8 cellular contexts compared by ENCODE assay signal in the genomic region with DNA sequence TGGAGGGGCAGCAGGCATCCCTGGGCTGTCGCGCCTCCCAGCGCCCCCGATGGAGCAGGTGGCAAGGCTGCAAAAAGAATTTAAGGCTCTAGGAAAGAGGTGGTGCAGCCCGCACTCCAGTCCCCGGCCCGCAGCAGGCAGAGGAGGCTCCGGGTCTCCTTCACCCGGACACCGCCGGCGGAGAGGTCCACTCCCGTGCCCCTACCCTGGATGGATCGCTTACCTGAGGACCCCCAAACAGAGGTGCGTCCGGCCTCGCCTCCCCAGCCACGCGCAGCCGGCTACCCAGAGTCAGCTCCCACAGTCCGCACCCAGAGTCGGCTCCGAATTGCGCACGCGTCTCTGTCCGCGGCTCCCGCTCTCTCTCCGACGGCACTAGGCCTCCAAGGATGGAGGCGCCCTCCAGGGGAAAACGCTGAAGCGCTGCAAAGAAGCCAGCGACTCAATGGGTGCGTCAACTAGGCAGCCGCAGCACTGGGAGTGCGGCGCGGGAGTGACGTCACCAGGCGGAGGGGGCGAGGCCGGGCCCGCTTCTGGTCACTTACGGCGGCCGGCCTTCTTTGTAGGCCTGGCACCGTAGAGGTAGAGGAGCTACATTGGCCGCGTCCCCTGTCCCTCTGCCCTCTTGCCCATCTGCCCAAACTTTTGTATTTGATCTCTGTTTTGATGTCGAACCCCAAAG. TPM values are rescaled to one million over a fixed set of nuclear protein-coding genes. Genes with fewer than 3 reads are reported as not detected.
DNase-seq lines count a peak whose midpoint lies in the region; ATAC-seq and TF ChIP-seq lines count a peak whose summit lies in the region.

A gene with protein sequence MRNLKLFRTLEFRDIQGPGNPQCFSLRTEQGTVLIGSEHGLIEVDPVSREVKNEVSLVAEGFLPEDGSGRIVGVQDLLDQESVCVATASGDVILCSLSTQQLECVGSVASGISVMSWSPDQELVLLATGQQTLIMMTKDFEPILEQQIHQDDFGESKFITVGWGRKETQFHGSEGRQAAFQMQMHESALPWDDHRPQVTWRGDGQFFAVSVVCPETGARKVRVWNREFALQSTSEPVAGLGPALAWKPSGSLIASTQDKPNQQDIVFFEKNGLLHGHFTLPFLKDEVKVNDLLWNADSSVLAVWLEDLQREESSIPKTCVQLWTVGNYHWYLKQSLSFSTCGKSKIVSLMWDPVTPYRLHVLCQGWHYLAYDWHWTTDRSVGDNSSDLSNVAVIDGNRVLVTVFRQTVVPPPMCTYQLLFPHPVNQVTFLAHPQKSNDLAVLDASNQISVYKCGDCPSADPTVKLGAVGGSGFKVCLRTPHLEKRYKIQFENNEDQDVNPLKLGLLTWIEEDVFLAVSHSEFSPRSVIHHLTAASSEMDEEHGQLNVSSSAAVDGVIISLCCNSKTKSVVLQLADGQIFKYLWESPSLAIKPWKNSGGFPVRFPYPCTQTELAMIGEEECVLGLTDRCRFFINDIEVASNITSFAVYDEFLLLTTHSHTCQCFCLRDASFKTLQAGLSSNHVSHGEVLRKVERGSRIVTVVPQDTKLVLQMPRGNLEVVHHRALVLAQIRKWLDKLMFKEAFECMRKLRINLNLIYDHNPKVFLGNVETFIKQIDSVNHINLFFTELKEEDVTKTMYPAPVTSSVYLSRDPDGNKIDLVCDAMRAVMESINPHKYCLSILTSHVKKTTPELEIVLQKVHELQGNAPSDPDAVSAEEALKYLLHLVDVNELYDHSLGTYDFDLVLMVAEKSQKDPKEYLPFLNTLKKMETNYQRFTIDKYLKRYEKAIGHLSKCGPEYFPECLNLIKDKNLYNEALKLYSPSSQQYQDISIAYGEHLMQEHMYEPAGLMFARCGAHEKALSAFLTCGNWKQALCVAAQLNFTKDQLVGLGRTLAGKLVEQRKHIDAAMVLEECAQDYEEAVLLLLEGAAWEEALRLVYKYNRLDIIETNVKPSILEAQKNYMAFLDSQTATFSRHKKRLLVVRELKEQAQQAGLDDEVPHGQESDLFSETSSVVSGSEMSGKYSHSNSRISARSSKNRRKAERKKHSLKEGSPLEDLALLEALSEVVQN (N-terminal part only) (minus strand): TSS at position 484 of the 682 bp plus-strand sequence. CDS start 2,978 bp downstream, outside the sequence.

- no peaks in the 10 kb centered on the region for H3K27me3 Mint-ChIP-seq in CD4-positive, alpha-beta memory T cell
- no peaks in the 10 kb centered on the region for H3K27me3 Mint-ChIP-seq in activated CD4-positive, alpha-beta memory T cell treated with anti-CD3 and anti-CD28 coated beads, Interleukin-2, amount 10 ng/mL, durations not matched to agents 7 days and 5 days

- H3K4me1 ChIP-seq in CD4-positive, alpha-beta memory T cell (ENCODE audit: insufficient read depth, low read length): peaks cover 26% of the 10 kb centered on the region
- H3K4me1 ChIP-seq in ectodermal cell (ENCODE audit: control insufficient read depth, insufficient read depth, low read length) (no peaks in the 10 kb centered on the region), lung (ENCODE audit: control insufficient read depth in 2 of 2, insufficient read depth in 2 of 2, low read length in 2 of 2) (peaks cover 0 to 4% of the 10 kb centered on the region in 2 donors)

- peaks cover 11 to 39% of the 10 kb centered on the region in 2 donors for H3K36me3 Mint-ChIP-seq in CD4-positive, alpha-beta memory T cell
- H3K36me3 Mint-ChIP-seq in activated CD4-positive, alpha-beta memory T cell treated with anti-CD3 and anti-CD28 coated beads, Interleukin-2, amount 10 ng/mL, durations not matched to agents 7 days and 5 days (ENCODE audit: low read depth): peaks cover 13% of the 10 kb centered on the region

- peak; percentile 21 for TF ChIP-seq CTCF in lung (IDR thresholded peaks at IDR 0.05; ENCODE audit: control extremely low read depth, extremely low read depth)

- peak within 1 kb of the TSS; percentile 78 to 100 for H3K4me3 ChIP-seq in CD4-positive, alpha-beta memory T cell (ENCODE audit: low read length in 2 of 2)
- H3K4me3 ChIP-seq in ectodermal cell (ENCODE audit: insufficient read depth, low read depth, low read length): peak within 1 kb of the TSS; percentile 83
- H3K4me3 ChIP-seq in lung: peak within 1 kb of the TSS; percentile 95

- no peaks in the 10 kb centered on the region for H3K27me3 ChIP-seq in CD4-positive, alpha-beta memory T cell (ENCODE audit: insufficient read depth, low read length)
- H3K27me3 ChIP-seq in ectodermal cell (ENCODE audit: control insufficient read depth, insufficient read depth, low read length, poor library complexity, severe bottlenecking) (no peaks in the 10 kb centered on the region), lung (ENCODE audit: control insufficient read depth, insufficient read depth) (no peaks in the 10 kb centered on the region)

- H3K27ac Mint-ChIP-seq in CD4-positive, alpha-beta memory T cell: peak within 1 kb of the TSS; percentile 91 to 99 (median 99)
- H3K27ac Mint-ChIP-seq in activated CD4-positive, alpha-beta memory T cell treated with anti-CD3 and anti-CD28 coated beads, Interleukin-2, amount 10 ng/mL, durations not matched to agents 7 days and 5 days: peak within 1 kb of the TSS; percentile 96

- peak within 1 kb of the TSS; percentile 83 for H3K27ac ChIP-seq in CD4-positive, alpha-beta memory T cell (ENCODE audit: low read depth, low read length)
- H3K27ac ChIP-seq in ectodermal cell (ENCODE audit: insufficient read depth, low read depth, low read length, poor library complexity, severe bottlenecking) (peak within 1 kb of the TSS; percentile 81), lung (ENCODE audit: low read depth in 1 of 2, low read length in 1 of 2) (peak within 1 kb of the TSS; percentile 82 to 95)

- peaks cover 28 to 47% (median 38%) of the 10 kb centered on the region in 4 donors for H3K4me1 Mint-ChIP-seq in CD4-positive, alpha-beta memory T cell
- H3K4me1 Mint-ChIP-seq in activated CD4-positive, alpha-beta memory T cell treated with anti-CD3 and anti-CD28 coated beads, Interleukin-2, amount 10 ng/mL, durations not matched to agents 7 days and 5 days: peaks cover 39% of the 10 kb centered on the region

- no peaks in the 10 kb centered on the region for H3K9me3 ChIP-seq in CD4-positive, alpha-beta memory T cell (ENCODE audit: control insufficient read depth in 1 of 2, low read length in 2 of 2)
- no peaks in the 10 kb centered on the region for H3K9me3 ChIP-seq in ectodermal cell (ENCODE audit: control insufficient read depth, low read length)
- H3K9me3 ChIP-seq in lung (ENCODE audit: control insufficient read depth in 2 of 2, insufficient read depth in 1 of 2, low read length in 1 of 2): no peaks in the 10 kb centered on the region

- DNase-seq in CD4-positive, alpha-beta memory T cell: peak; percentile 91 to 95 (median 93)
- peak; percentile 92 for DNase-seq in HK-2 (ENCODE audit: unreplicated experiment)
- DNase-seq in NCI-H82 treated with DMSO at 0.1 percent for 48 hours (lab: John Stamatoyannopoulos, UW; ENCODE audit: unreplicated experiment): peak; percentile 73
- peak; percentile 93 for DNase-seq in activated CD4-positive, alpha-beta memory T cell treated with anti-CD3 and anti-CD28 coated beads, Interleukin-2, amount 10 ng/mL, durations not matched to agents 7 days and 5 days
- DNase-seq in lung (ENCODE audit: low spot score): peak; percentile 93
- DNase-seq in stimulated activated CD4-positive, alpha-beta T cell treated with anti-CD3 and anti-CD28 coated beads, TNF-alpha, amount 100 ng/mL, for 4 hours (ENCODE audit: low read depth in 3 of 3): peak; percentile 83 to 87 (median 83)

- peaks cover 4% of the 10 kb centered on the region for H3K36me3 ChIP-seq in CD4-positive, alpha-beta memory T cell (ENCODE audit: insufficient read depth, low read length)
- H3K36me3 ChIP-seq in ectodermal cell (ENCODE audit: control insufficient read depth, insufficient read depth, low read length): no peaks in the 10 kb centered on the region
- peaks cover 2% of the 10 kb centered on the region in 2 donors for H3K36me3 ChIP-seq in lung (ENCODE audit: control insufficient read depth in 2 of 2, insufficient read depth in 2 of 2, low read length in 2 of 2)

- intact Hi-C loops in CD4-positive, alpha-beta memory T cell (cut with micrococcal nuclease): loop anchor here (1.0 kb wide), 3 partner anchors 80 to 1650 kb away; a partner anchor contains a TSS

- ATAC-seq in GM19452 (IDR thresholded peaks at IDR 0.05; ENCODE audit: unreplicated experiment) (peak; percentile 89), lung (ENCODE audit: insufficient read depth, low FRiP score) (peak; percentile 84)

- CTCF ChIA-PET in CD4-positive, alpha-beta memory T cell (lab: Charles Lee; ENCODE audit: partially characterized antibody): no interaction called here
- CTCF ChIA-PET in activated CD4-positive, alpha-beta memory T cell treated with anti-CD3 and anti-CD28 coated beads, Interleukin-2, amount 10 ng/mL, durations not matched to agents 7 days and 5 days (lab: Charles Lee): interaction anchor here (0.6 to 1.2 kb wide), 3 partner anchors 18 to 32 kb away, joined by 3 read pairs; no protein-coding TSS in a partner anchor

- WGBS in ectodermal cell, 2 experiments: 0% methylated on average over 52 of the region's 52 CpGs
- 0% methylated on average over 52 of the region's 52 CpGs for WGBS in lung, 2 donors

- H3K9me3 Mint-ChIP-seq in CD4-positive, alpha-beta memory T cell: peaks cover 0 to 4% (median 0%) of the 10 kb centered on the region in 8 donors
- no peaks in the 10 kb centered on the region for H3K9me3 Mint-ChIP-seq in activated CD4-positive, alpha-beta memory T cell treated with anti-CD3 and anti-CD28 coated beads, Interleukin-2, amount 10 ng/mL, durations not matched to agents 7 days and 5 days

- POLR2A ChIA-PET in CD4-positive, alpha-beta memory T cell (lab: Charles Lee; ENCODE audit: partially characterized antibody): interaction anchor here (1.9 kb wide), 1 partner anchor 185 kb away, joined by 10 read pairs; a partner anchor contains a TSS
- POLR2A ChIA-PET in activated CD4-positive, alpha-beta memory T cell treated with anti-CD3 and anti-CD28 coated beads, Interleukin-2, amount 10 ng/mL, durations not matched to agents 7 days and 5 days (lab: Charles Lee): interaction anchor here (0.8 to 0.9 kb wide), 2 partner anchors 9 to 13 kb away, joined by 3 to 4 read pairs; no protein-coding TSS in a partner anchor

- H3K4me3 Mint-ChIP-seq in CD4-positive, alpha-beta memory T cell: peak within 1 kb of the TSS; percentile 99 to 100 (median 99)
- H3K4me3 Mint-ChIP-seq in activated CD4-positive, alpha-beta memory T cell treated with anti-CD3 and anti-CD28 coated beads, Interleukin-2, amount 10 ng/mL, durations not matched to agents 7 days and 5 days: peak within 1 kb of the TSS; percentile 97

RNA-seq across cellular contexts. Expression of the gene that starts here (rescaled TPM):
- 10 to 100 TPM; 29.4 to 32.3 TPM for total RNA-seq in CD4-positive, alpha-beta memory T cell
- polyA plus RNA-seq in CD4-positive, alpha-beta memory T cell: 10 to 100 TPM; 21.2 to 21.3 TPM
- total RNA-seq in activated CD4-positive, alpha-beta memory T cell treated with anti-CD3 and anti-CD28 coated beads, Interleukin-2, amount 10 ng/mL, durations not matched to agents 7 days and 5 days: 10 to 100 TPM; 19.9 to 21.6 TPM
- polyA plus RNA-seq in ectodermal cell (2013, experiment 1 of 4): 45.8 TPM
- 48.0 TPM for polyA plus RNA-seq in ectodermal cell (2013, experiment 2 of 4)
- polyA plus RNA-seq in ectodermal cell (2013, experiment 3 of 4): 36.9 TPM
- 37.8 TPM for polyA plus RNA-seq in ectodermal cell (2013, experiment 4 of 4)
- 10 to 100 TPM; 20.9 to 39.3 TPM for total RNA-seq in lung
- 10 to 100 TPM in 1 of 2 donors, 1 to 10 TPM in 1; 8.0 to 11.8 TPM for polyA plus RNA-seq in lung

Comparison
In these comparisons a context has a peak if more than half of its experiments do, and no peak if none do; other contexts are left out.
1. Peak in every context shown above with its lines: DNase-seq, ATAC-seq, H3K4me3 ChIP-seq and H3K27ac ChIP-seq.